ENCODE assay signal across 16 cellular contexts in the genomic region with DNA sequence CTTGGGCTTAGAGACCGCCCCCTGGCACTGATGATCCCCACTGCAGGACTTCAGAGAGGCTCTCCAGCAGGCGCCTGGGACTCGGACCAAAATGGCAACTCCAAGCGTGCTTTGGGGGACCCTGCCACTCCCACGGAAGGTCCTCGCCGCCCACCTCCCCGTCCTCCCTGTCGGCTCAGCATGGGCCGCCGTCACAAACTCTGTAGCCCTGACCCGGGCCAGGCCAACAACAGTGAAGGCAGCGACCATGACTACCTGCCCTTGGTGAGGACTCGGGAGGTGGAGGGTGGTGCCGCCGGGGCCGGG. TPM values are rescaled to one million over a fixed set of nuclear protein-coding genes. Genes with fewer than 3 reads are reported as not detected.
DNase-seq lines count a peak whose midpoint lies in the region; ATAC-seq and TF ChIP-seq lines count a peak whose summit lies in the region.
"Had no signal": no experiment of that assay in that cellular context is flagged by ENCODE, and none has a peak within 500 bp of the region (broad histone marks: within the 10 kb centered on the region; RNA-seq: fewer than 3 reads in every experiment).

No MANE protein-coding gene starts in this region.

- peak; percentile 16 for ATAC-seq in WTC11
- ATAC-seq in activated T-helper 17 cell treated with anti-CD3 and anti-CD28 coated beads, Interleukin-2, amount 50 U/mL, for 72 hours (replicated peaks) = no peak
- no peak for ATAC-seq in GM18868 (IDR thresholded peaks at IDR 0.05; ENCODE audit: unreplicated experiment)

- peak overlapping the region; percentile 12; the same call in 1 of the 2 replicates for H3K4me3 Mint-ChIP-seq in WTC11
- H3K4me3 Mint-ChIP-seq in activated T-helper 17 cell treated with anti-CD3 and anti-CD28 coated beads, Interleukin-2, amount 50 U/mL, for 72 hours = no peak overlapping the region
- H3K4me3 Mint-ChIP-seq: CD14-positive monocyte, HFFc6 had no signal

- POLR2A ChIA-PET in WTC11 (lab: Charles Lee) = interaction anchor here (0.6 to 2.0 kb wide), 4 partner anchors 14 to 55 kb away, joined by 3 to 6 read pairs (median 5); a partner anchor contains a TSS

- H3K27me3 Mint-ChIP-seq in WTC11 (ENCODE audit: low read depth) = peaks cover 3% of the 10 kb centered on the region
- H3K27me3 Mint-ChIP-seq in activated T-helper 17 cell treated with anti-CD3 and anti-CD28 coated beads, Interleukin-2, amount 50 U/mL, for 72 hours = no peaks in the 10 kb centered on the region
- H3K27me3 Mint-ChIP-seq: IgD-negative memory B cell had no signal

- H3K4me1 ChIP-seq in HUES48 (ENCODE audit: control insufficient read depth, insufficient read depth, low read length) = no peaks in the 10 kb centered on the region
- peaks cover 0 to 9% of the 10 kb centered on the region in 2 donors for H3K4me1 ChIP-seq in mucosa of rectum (ENCODE audit: control insufficient read depth in 2 of 2, insufficient read depth in 2 of 2, low read length in 2 of 2)
- H3K4me1 ChIP-seq: Caco-2 had no signal

- peaks cover 21% of the 10 kb centered on the region for H3K36me3 Mint-ChIP-seq in WTC11
- peaks cover 40% of the 10 kb centered on the region for H3K36me3 Mint-ChIP-seq in activated T-helper 17 cell treated with anti-CD3 and anti-CD28 coated beads, Interleukin-2, amount 50 U/mL, for 72 hours (ENCODE audit: low read depth)

- H3K27ac ChIP-seq in 22Rv1 = peak overlapping the region; percentile 79
- H3K27ac ChIP-seq in HUES48 (ENCODE audit: low read depth, low read length) = no peak overlapping the region
- peak overlapping the region in 1 of 2 donors; percentile 38 for H3K27ac ChIP-seq in mucosa of rectum (ENCODE audit: low read depth in 2 of 2, low read length in 2 of 2)

- H3K9me3 ChIP-seq in HUES48 (ENCODE audit: control insufficient read depth, insufficient read depth, low read length) = no peaks in the 10 kb centered on the region
- H3K9me3 ChIP-seq in mucosa of rectum (ENCODE audit: control insufficient read depth in 2 of 2, low read length in 2 of 2) = no peaks in the 10 kb centered on the region
- H3K9me3 ChIP-seq: Caco-2 had no signal

- peaks cover 38% of the 10 kb centered on the region for H3K36me3 ChIP-seq in HUES48 (ENCODE audit: control insufficient read depth, insufficient read depth, low read length)
- H3K36me3 ChIP-seq in mucosa of rectum (ENCODE audit: control insufficient read depth in 2 of 2, insufficient read depth in 2 of 2, low read length in 2 of 2) = peaks cover 33 to 36% of the 10 kb centered on the region in 2 donors

- no peaks in the 10 kb centered on the region for H3K9me3 Mint-ChIP-seq in WTC11
- H3K9me3 Mint-ChIP-seq in activated T-helper 17 cell treated with anti-CD3 and anti-CD28 coated beads, Interleukin-2, amount 50 U/mL, for 72 hours = no peaks in the 10 kb centered on the region
- H3K9me3 Mint-ChIP-seq: CD14-positive monocyte, HFFc6, IgD-negative memory B cell had no signal

- CTCF ChIA-PET in WTC11 (lab: Charles Lee) = interaction anchor here (1.0 to 7.5 kb wide), 6 partner anchors 9 to 345 kb away, joined by 3 to 88 read pairs (median 6); a partner anchor contains a TSS

- H3K27me3 ChIP-seq in HUES48 (ENCODE audit: control insufficient read depth, insufficient read depth, low read length) = peaks cover 6% of the 10 kb centered on the region; the same call in 1 of the 2 replicates
- no peaks in the 10 kb centered on the region for H3K27me3 ChIP-seq in mucosa of rectum (ENCODE audit: control insufficient read depth in 2 of 2, insufficient read depth in 2 of 2, low read length in 2 of 2)

- H3K4me3 ChIP-seq in HUES48 (ENCODE audit: low read depth, low read length) (peak overlapping the region; percentile 52; the same call in 1 of the 2 replicates), mucosa of rectum (ENCODE audit: low read length in 2 of 2) (peak overlapping the region; percentile 37 to 52)

- H3K27ac Mint-ChIP-seq in WTC11 = no peak overlapping the region
- H3K27ac Mint-ChIP-seq in activated T-helper 17 cell treated with anti-CD3 and anti-CD28 coated beads, Interleukin-2, amount 50 U/mL, for 72 hours = no peak overlapping the region
- H3K27ac Mint-ChIP-seq: CD14-positive monocyte, HFFc6, IgD-negative memory B cell had no signal

- TF ChIP-seq CTCF in 22Rv1 (IDR thresholded peaks at IDR 0.05) (no peak), WTC11 (IDR thresholded peaks at IDR 0.05) (no peak)

- DNase-seq in WTC11 (ENCODE audit: low spot score) (no peak), RKO (ENCODE audit: low spot score) (no peak)
- DNase-seq in stimulated activated naive CD4-positive, alpha-beta T cell treated with Interleukin-2 at 50 U/mL for 16 hours (lab: John Stamatoyannopoulos, UW) = no peak
- DNase-seq: NCI-H446, NCI-H748 treated with DMSO at 0.1 percent for 48 hours, SIG-M5 had no signal

- peaks cover 3% of the 10 kb centered on the region; the same call in 1 of the 2 replicates for H3K4me1 Mint-ChIP-seq in WTC11
- peaks cover 6% of the 10 kb centered on the region for H3K4me1 Mint-ChIP-seq in activated T-helper 17 cell treated with anti-CD3 and anti-CD28 coated beads, Interleukin-2, amount 50 U/mL, for 72 hours
- H3K4me1 Mint-ChIP-seq: CD14-positive monocyte had no signal

- H3K9ac ChIP-seq in HUES48 (ENCODE audit: low read depth, low read length) = no peak overlapping the region
- H3K9ac ChIP-seq in mucosa of rectum (ENCODE audit: low read depth in 1 of 2, low read length in 2 of 2) = peak overlapping the region in 1 of 2 donors; percentile 62

TF ChIP-seq in WTC11, 78 proteins besides CTCF, POLR2A, EP300 and RAD21 (continues in another document):
- TF ChIP-seq FOXJ3 (CRISPR knock-in tag; IDR thresholded peaks at IDR 0.05; ENCODE audit: borderline replicate concordance) (no peak), JAZF1 (CRISPR knock-in tag; IDR thresholded peaks at IDR 0.05) (no peak), ZNF263 (CRISPR knock-in tag; IDR thresholded peaks at IDR 0.05; ENCODE audit: low read depth) (no peak), ELF4 (CRISPR knock-in tag; IDR thresholded peaks at IDR 0.05; ENCODE audit: low read depth) (no peak), OVOL2 (CRISPR knock-in tag; IDR thresholded peaks at IDR 0.05; ENCODE audit: borderline replicate concordance) (no peak)
- TF ChIP-seq, protein P1, sequence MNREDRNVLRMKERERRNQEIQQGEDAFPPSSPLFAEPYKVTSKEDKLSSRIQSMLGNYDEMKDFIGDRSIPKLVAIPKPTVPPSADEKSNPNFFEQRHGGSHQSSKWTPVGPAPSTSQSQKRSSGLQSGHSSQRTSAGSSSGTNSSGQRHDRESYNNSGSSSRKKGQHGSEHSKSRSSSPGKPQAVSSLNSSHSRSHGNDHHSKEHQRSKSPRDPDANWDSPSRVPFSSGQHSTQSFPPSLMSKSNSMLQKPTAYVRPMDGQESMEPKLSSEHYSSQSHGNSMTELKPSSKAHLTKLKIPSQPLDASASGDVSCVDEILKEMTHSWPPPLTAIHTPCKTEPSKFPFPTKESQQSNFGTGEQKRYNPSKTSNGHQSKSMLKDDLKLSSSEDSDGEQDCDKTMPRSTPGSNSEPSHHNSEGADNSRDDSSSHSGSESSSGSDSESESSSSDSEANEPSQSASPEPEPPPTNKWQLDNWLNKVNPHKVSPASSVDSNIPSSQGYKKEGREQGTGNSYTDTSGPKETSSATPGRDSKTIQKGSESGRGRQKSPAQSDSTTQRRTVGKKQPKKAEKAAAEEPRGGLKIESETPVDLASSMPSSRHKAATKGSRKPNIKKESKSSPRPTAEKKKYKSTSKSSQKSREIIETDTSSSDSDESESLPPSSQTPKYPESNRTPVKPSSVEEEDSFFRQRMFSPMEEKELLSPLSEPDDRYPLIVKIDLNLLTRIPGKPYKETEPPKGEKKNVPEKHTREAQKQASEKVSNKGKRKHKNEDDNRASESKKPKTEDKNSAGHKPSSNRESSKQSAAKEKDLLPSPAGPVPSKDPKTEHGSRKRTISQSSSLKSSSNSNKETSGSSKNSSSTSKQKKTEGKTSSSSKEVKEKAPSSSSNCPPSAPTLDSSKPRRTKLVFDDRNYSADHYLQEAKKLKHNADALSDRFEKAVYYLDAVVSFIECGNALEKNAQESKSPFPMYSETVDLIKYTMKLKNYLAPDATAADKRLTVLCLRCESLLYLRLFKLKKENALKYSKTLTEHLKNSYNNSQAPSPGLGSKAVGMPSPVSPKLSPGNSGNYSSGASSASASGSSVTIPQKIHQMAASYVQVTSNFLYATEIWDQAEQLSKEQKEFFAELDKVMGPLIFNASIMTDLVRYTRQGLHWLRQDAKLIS (CRISPR knock-in tag; IDR thresholded peaks at IDR 0.05; ENCODE audit: borderline replicate concordance) = no peak
- TF ChIP-seq, protein P2, sequence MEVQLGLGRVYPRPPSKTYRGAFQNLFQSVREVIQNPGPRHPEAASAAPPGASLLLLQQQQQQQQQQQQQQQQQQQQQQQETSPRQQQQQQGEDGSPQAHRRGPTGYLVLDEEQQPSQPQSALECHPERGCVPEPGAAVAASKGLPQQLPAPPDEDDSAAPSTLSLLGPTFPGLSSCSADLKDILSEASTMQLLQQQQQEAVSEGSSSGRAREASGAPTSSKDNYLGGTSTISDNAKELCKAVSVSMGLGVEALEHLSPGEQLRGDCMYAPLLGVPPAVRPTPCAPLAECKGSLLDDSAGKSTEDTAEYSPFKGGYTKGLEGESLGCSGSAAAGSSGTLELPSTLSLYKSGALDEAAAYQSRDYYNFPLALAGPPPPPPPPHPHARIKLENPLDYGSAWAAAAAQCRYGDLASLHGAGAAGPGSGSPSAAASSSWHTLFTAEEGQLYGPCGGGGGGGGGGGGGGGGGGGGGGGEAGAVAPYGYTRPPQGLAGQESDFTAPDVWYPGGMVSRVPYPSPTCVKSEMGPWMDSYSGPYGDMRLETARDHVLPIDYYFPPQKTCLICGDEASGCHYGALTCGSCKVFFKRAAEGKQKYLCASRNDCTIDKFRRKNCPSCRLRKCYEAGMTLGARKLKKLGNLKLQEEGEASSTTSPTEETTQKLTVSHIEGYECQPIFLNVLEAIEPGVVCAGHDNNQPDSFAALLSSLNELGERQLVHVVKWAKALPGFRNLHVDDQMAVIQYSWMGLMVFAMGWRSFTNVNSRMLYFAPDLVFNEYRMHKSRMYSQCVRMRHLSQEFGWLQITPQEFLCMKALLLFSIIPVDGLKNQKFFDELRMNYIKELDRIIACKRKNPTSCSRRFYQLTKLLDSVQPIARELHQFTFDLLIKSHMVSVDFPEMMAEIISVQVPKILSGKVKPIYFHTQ (CRISPR knock-in tag; IDR thresholded peaks at IDR 0.05) = no peak

RNA-seq across cellular contexts. Expression of a gene that starts 7.7 kb away (rescaled TPM):
- 57.3 to 60.0 TPM (median 58.7 TPM) in 3 replicates for total RNA-seq in WTC11 (2021)
- 10 to 100 TPM; 33.4 to 49.9 TPM for total RNA-seq in activated T-helper 17 cell treated with anti-CD3 and anti-CD28 coated beads, Interleukin-2, amount 50 U/mL, for 72 hours

RNA-seq across cellular contexts. Expression of a gene that starts 8.4 kb away (rescaled TPM):
- 11.3 to 11.8 TPM (median 11.4 TPM) in 3 replicates for total RNA-seq in WTC11 (2021)
- 10 to 100 TPM in 1 of 2 donors, 1 to 10 TPM in 1; 8.0 to 13.6 TPM for total RNA-seq in activated T-helper 17 cell treated with anti-CD3 and anti-CD28 coated beads, Interleukin-2, amount 50 U/mL, for 72 hours

RNA-seq across cellular contexts. Expression of a gene that starts 11.7 kb away (rescaled TPM):
- 0.44 to 0.57 TPM (median 0.55 TPM) in 3 replicates for total RNA-seq in WTC11 (2021)
- not detected for total RNA-seq in activated T-helper 17 cell treated with anti-CD3 and anti-CD28 coated beads, Interleukin-2, amount 50 U/mL, for 72 hours
- total RNA-seq: HFFc6, LHCN-M2 had no signal

RNA-seq across cellular contexts. Expression of a gene that starts 20.3 kb away (rescaled TPM):
- 10.5 to 13.1 TPM (median 11.5 TPM) in 3 replicates for total RNA-seq in WTC11 (2021)
- 1 to 10 TPM in 1 of 2 donors, under 1 TPM in 1; 0.64 to 1.2 TPM for total RNA-seq in activated T-helper 17 cell treated with anti-CD3 and anti-CD28 coated beads, Interleukin-2, amount 50 U/mL, for 72 hours

RNA-seq across cellular contexts. Expression of a gene that starts 34.7 kb away (rescaled TPM):
- 0.46 to 1.2 TPM (median 0.64 TPM) in 3 replicates for total RNA-seq in WTC11 (2021)
- not detected for total RNA-seq in activated T-helper 17 cell treated with anti-CD3 and anti-CD28 coated beads, Interleukin-2, amount 50 U/mL, for 72 hours
- total RNA-seq: Caco-2, HFFc6, LHCN-M2 had no signal
